In the genomic region with DNA sequence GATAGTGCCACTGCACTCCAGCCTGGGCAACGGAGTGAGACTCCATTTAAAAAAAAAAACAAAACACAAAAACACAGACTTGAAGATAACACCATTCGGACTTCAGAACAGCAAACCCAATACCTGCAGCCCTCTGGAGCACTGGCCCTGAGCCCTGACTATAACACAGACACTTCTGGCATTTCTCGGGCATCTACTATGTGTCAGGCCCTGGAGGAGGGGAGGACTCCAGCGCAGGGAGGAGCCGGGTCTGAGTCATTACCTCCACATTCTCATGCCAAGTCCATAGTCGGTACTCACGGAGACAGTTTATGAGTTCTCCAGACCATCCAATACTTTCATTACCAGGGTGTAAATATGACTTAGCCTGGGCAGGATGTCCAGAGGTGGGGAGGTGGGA, we compare ENCODE assay signal across 13 cellular contexts.
DNase-seq lines count a peak whose midpoint lies in the region; ATAC-seq and TF ChIP-seq lines count a peak whose summit lies in the region.
"Had no signal": no experiment of that assay in that cellular context is flagged by ENCODE, and none has a peak within 500 bp of the region (broad histone marks: within the 10 kb centered on the region; RNA-seq: fewer than 3 reads in every experiment).

No MANE protein-coding gene starts in this region.

- no peaks in the 10 kb centered on the region for H3F3A ChIP-seq in MM.1S (ENCODE audit: insufficient read depth, low read length)

- no peaks in the 10 kb centered on the region for H4K20me1 ChIP-seq in MM.1S (ENCODE audit: insufficient read depth, low read length)

- H3K4me2 ChIP-seq in MM.1S (ENCODE audit: low read depth, low read length) = no peak overlapping the region

- H3K4me3 ChIP-seq in RWPE2 (ENCODE audit: severe bottlenecking) (no peak overlapping the region), fibroblast of mammary gland (ENCODE audit: control insufficient read depth, low read depth, low read length) (no peak overlapping the region), retinal pigment epithelial cell (ENCODE audit: low read length) (no peak overlapping the region), MM.1S (ENCODE audit: low read length) (no peak overlapping the region)
- H3K4me3 ChIP-seq: left ventricle myocardium inferior, vagina had no signal

- H3K9me3 ChIP-seq in RWPE2 (ENCODE audit: severe bottlenecking) = no peaks in the 10 kb centered on the region
- no peaks in the 10 kb centered on the region for H3K9me3 ChIP-seq in MM.1S (replicated peaks; ENCODE audit: insufficient read depth, low read length)
- H3K9me3 ChIP-seq: left ventricle myocardium inferior, vagina had no signal

- H3K36me3 ChIP-seq in RWPE2 (ENCODE audit: low read depth) (no peaks in the 10 kb centered on the region), MM.1S (replicated peaks; ENCODE audit: insufficient read depth, low read length) (no peaks in the 10 kb centered on the region)
- H3K36me3 ChIP-seq: left ventricle myocardium inferior, vagina had no signal

- H3K9me2 ChIP-seq in MM.1S (replicated peaks; ENCODE audit: insufficient read depth, low read length) = no peaks in the 10 kb centered on the region

- peak; percentile 89 for ATAC-seq in RWPE2 (ENCODE audit: low read depth)
- ATAC-seq: activated CD8-positive, alpha-beta memory T cell treated with anti-CD3 and anti-CD28 coated beads, Interleukin-2, amount 10 ng/mL, durations not matched to agents 7 days and 5 days; Right ventricle myocardium inferior had no signal

- H3K27me3 ChIP-seq in RWPE2 (ENCODE audit: insufficient read depth, poor library complexity, severe bottlenecking) (no peaks in the 10 kb centered on the region), MM.1S (replicated peaks; ENCODE audit: insufficient read depth, low read length) (peaks cover 10% of the 10 kb centered on the region; the same call in 1 of the 2 replicates)
- H3K27me3 ChIP-seq: vagina had no signal

- DNase-seq in GM04503 (ENCODE audit: low read depth) (peak; percentile 69), RWPE2 (ENCODE audit: low spot score) (peak; percentile 87), fibroblast of mammary gland (ENCODE audit: low read depth) (peak; percentile 85), retinal pigment epithelial cell (ENCODE audit: low read depth) (peak; percentile 48), MM.1S (no peak), Kasumi-1 (lab: John Stamatoyannopoulos, UW) (no peak), NCI-H1105 treated with DMSO at 0.1 percent for 48 hours (lab: John Stamatoyannopoulos, UW) (no peak)
- DNase-seq in stimulated activated naive CD4-positive, alpha-beta T cell treated with Interleukin-2 at 50 U/mL for 16 hours (lab: John Stamatoyannopoulos, UW) = no peak
- DNase-seq: activated CD8-positive, alpha-beta memory T cell treated with anti-CD3 and anti-CD28 coated beads, Interleukin-2, amount 10 ng/mL, durations not matched to agents 7 days and 5 days; left ventricle myocardium inferior; stimulated activated CD4-positive, alpha-beta T cell treated with anti-CD3 and anti-CD28 coated beads, Interleukin-2, amount 100 ng/mL, for 24 hours had no signal

- TF ChIP-seq CTCF in RWPE2 (IDR thresholded peaks at IDR 0.05; ENCODE audit: poor library complexity, severe bottlenecking) (no peak), fibroblast of mammary gland (conservative IDR thresholded peaks at IDR 0.05; ENCODE audit: control insufficient read depth, insufficient read depth, low read depth, low read length) (no peak), retinal pigment epithelial cell (conservative IDR thresholded peaks at IDR 0.05; ENCODE audit: low read depth, low read length) (no peak), MM.1S (IDR thresholded peaks at IDR 0.05; ENCODE audit: low read length) (no peak)

- no peaks in the 10 kb centered on the region for H3K79me2 ChIP-seq in MM.1S (ENCODE audit: low read length)

- no peak overlapping the region for H3K9ac ChIP-seq in MM.1S (ENCODE audit: low read length)

- H3K27ac ChIP-seq in RWPE2 (ENCODE audit: poor library complexity, severe bottlenecking) (peak overlapping the region; percentile 89), MM.1S (ENCODE audit: low read length) (no peak overlapping the region)
- H3K27ac ChIP-seq: left ventricle myocardium inferior, vagina had no signal

- H3K4me1 ChIP-seq in RWPE2 (ENCODE audit: insufficient read depth, poor library complexity, severe bottlenecking) = peaks cover 21% of the 10 kb centered on the region
- no peaks in the 10 kb centered on the region for H3K4me1 ChIP-seq in MM.1S (ENCODE audit: low read length)
- H3K4me1 ChIP-seq: left ventricle myocardium inferior had no signal

- H2AFZ ChIP-seq in MM.1S (ENCODE audit: low read length) = no peak overlapping the region

Comparison
In these comparisons a context has a peak if more than half of its experiments do, and no peak if none do; other contexts are left out.
1. DNase-seq: peak in GM04503 (single experiment), RWPE2 (single experiment), fibroblast of mammary gland (single experiment) and retinal pigment epithelial cell (single experiment); none in MM.1S (single experiment), stimulated activated naive CD4-positive, alpha-beta T cell treated with Interleukin-2 at 50 U/mL for 16 hours (single experiment), Kasumi-1 (0 of 2) and NCI-H1105 treated with DMSO at 0.1 percent for 48 hours (single experiment).